ENCODE assay signal across 8 cellular contexts in the genomic region with DNA sequence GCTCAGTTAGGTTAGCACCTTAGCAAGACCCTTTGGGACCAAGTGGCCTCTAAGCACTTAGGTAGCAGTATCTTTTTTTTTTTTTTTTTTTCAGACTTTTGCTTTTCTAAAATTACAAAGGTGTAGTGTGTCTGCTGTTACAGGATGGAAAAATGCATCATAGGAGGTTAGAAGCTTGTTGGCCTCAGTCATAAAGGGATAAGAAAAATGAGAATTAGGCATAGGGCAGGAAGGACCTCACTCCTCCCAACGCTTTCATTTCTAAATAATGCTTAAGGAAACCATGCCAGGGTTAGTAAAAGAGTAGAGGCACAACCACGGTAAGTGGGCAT. TPM values are rescaled to one million over a fixed set of nuclear protein-coding genes. Genes with fewer than 3 reads are reported as not detected.
DNase-seq lines count a peak whose midpoint lies in the region; ATAC-seq, FAIRE-seq and TF ChIP-seq lines count a peak whose summit lies in the region.

No MANE protein-coding gene starts in this region.

- H3K4me1 ChIP-seq in A549 (peaks cover 3% of the 10 kb centered on the region; the same call in 1 of the 3 replicates), muscle layer of colon (ENCODE audit: insufficient read depth, low read length) (no peaks in the 10 kb centered on the region)

- no peak overlapping the region for H3K9ac ChIP-seq in muscle layer of colon (ENCODE audit: low read length)

- H3K36me3 ChIP-seq in bronchial epithelial cell (ENCODE audit: control insufficient read depth, insufficient read depth, low read length): no peaks in the 10 kb centered on the region
- no peaks in the 10 kb centered on the region for H3K36me3 ChIP-seq in muscle layer of colon (ENCODE audit: insufficient read depth, low read length)

- 0% methylated on average over 2 of the region's 2 CpGs for WGBS in A549 (ENCODE audit: missing lambda C conversion rate)

- H3K27ac ChIP-seq in A549 (peak overlapping the region; percentile 73 to 82), muscle layer of colon (ENCODE audit: low read depth, low read length) (peak overlapping the region; percentile 35)

- H3K27me3 ChIP-seq in bronchial epithelial cell (ENCODE audit: control insufficient read depth, insufficient read depth, low read length): no peaks in the 10 kb centered on the region
- peaks cover 0 to 4% of the 10 kb centered on the region in 2 donors for H3K27me3 ChIP-seq in muscle layer of colon (ENCODE audit: control insufficient read depth in 1 of 2, insufficient read depth in 2 of 2, low read length in 2 of 2)

- TF ChIP-seq POLR2A in A549 (IDR thresholded peaks at IDR 0.05; ENCODE audit: low read length): no peak; the same call in 1 of the 2 replicates

- H3K9me3 ChIP-seq in A549 (no peaks in the 10 kb centered on the region), muscle layer of colon (ENCODE audit: low read length) (no peaks in the 10 kb centered on the region)

- H3K4me2 ChIP-seq in A549: peak overlapping the region; percentile 63

- TF ChIP-seq CTCF in A549 (IDR thresholded peaks at IDR 0.05): no peak
- no peak for TF ChIP-seq CTCF in bronchial epithelial cell (IDR thresholded peaks at IDR 0.05; ENCODE audit: insufficient read depth, low read length, severe bottlenecking)

- no peak for TF ChIP-seq EP300 in A549 (IDR thresholded peaks at IDR 0.05)

- H3K4me3 ChIP-seq in A549 (peak overlapping the region; percentile 67), bronchial epithelial cell (ENCODE audit: low read depth, low read length) (peak overlapping the region; percentile 50), muscle layer of colon (ENCODE audit: low read depth in 1 of 2, low read length in 2 of 2) (peak overlapping the region in 1 of 2 donors; percentile 79)

- CTCF ChIA-PET in A549 (lab: Yijun Ruan, JAX): interaction anchor here (0.6 to 1.5 kb wide), 4 partner anchors 13 to 323 kb away, joined by 3 to 5 read pairs (median 4); no protein-coding TSS in a partner anchor

- TF ChIP-seq RAD21 in A549 (conservative IDR thresholded peaks at IDR 0.05 in 1 of 2, IDR thresholded peaks at IDR 0.05 in 1 of 2): no peak

- FAIRE-seq in A549 (lab: Jason Lieb, UNC): no peak
- FAIRE-seq in bronchial epithelial cell (lab: Jason Lieb, UNC): no peak

- DNase-seq in A549 (ENCODE audit: low read depth in 1 of 2, low spot score in 1 of 2): no peak
- DNase-seq in bronchial epithelial cell (ENCODE audit: low read depth): no peak
- no peak for DNase-seq in NCI-H2171 treated with DMSO at 0.1 percent for 48 hours (lab: John Stamatoyannopoulos, UW)
- no peak for DNase-seq in RPMI8226
- DNase-seq in CD1c-positive myeloid dendritic cell (ENCODE audit: extremely low spot score): no peak
- no peak for DNase-seq in NCI-H187 treated with DMSO at 0.1 percent for 48 hours (lab: John Stamatoyannopoulos, UW)

- POLR2A ChIA-PET in A549 (lab: Yijun Ruan, JAX): interaction anchor here (0.6 to 1.1 kb wide), 6 partner anchors 9 to 245 kb away, joined by 3 to 4 read pairs (median 3); partner anchors contain the start of gene RTL8A

- ATAC-seq in A549 (peak; percentile 43 to 57; a peak in 3 of 6 replicates), HG03175 (IDR thresholded peaks at IDR 0.05; ENCODE audit: unreplicated experiment) (peak; percentile 3)

TF ChIP-seq in A549, 52 proteins besides CTCF, POLR2A, EP300 and RAD21:
- TF ChIP-seq HDAC2 (IDR thresholded peaks at IDR 0.05) (no peak), FOSB (CRISPR knock-in tag; IDR thresholded peaks at IDR 0.05) (no peak), JUN (IDR thresholded peaks at IDR 0.05) (no peak), CBX2 (IDR thresholded peaks at IDR 0.05; ENCODE audit: borderline replicate concordance, low read depth) (no peak), FOSL2 (IDR thresholded peaks at IDR 0.05) (no peak), FOSL2 (CRISPR knock-in tag; IDR thresholded peaks at IDR 0.05) (no peak), NFE2L2 (conservative IDR thresholded peaks at IDR 0.05; ENCODE audit: low read length) (no peak), BHLHE40 (IDR thresholded peaks at IDR 0.05; ENCODE audit: low read depth, low read length) (no peak), RCOR1 (IDR thresholded peaks at IDR 0.05; ENCODE audit: low read depth, low read length) (no peak)
- TF ChIP-seq, protein P1, sequence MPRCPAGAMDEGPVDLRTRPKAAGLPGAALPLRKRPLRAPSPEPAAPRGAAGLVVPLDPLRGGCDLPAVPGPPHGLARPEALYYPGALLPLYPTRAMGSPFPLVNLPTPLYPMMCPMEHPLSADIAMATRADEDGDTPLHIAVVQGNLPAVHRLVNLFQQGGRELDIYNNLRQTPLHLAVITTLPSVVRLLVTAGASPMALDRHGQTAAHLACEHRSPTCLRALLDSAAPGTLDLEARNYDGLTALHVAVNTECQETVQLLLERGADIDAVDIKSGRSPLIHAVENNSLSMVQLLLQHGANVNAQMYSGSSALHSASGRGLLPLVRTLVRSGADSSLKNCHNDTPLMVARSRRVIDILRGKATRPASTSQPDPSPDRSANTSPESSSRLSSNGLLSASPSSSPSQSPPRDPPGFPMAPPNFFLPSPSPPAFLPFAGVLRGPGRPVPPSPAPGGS (IDR thresholded peaks at IDR 0.05): no peak
- TF ChIP-seq, protein P2, sequence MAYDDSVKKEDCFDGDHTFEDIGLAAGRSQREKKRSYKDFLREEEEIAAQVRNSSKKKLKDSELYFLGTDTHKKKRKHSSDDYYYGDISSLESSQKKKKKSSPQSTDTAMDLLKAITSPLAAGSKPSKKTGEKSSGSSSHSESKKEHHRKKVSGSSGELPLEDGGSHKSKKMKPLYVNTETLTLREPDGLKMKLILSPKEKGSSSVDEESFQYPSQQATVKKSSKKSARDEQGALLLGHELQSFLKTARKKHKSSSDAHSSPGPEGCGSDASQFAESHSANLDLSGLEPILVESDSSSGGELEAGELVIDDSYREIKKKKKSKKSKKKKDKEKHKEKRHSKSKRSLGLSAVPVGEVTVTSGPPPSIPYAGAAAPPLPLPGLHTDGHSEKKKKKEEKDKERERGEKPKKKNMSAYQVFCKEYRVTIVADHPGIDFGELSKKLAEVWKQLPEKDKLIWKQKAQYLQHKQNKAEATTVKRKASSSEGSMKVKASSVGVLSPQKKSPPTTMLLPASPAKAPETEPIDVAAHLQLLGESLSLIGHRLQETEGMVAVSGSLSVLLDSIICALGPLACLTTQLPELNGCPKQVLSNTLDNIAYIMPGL (CRISPR knock-in tag; IDR thresholded peaks at IDR 0.05; ENCODE audit: borderline replicate concordance): no peak
- TF ChIP-seq, protein P3, sequence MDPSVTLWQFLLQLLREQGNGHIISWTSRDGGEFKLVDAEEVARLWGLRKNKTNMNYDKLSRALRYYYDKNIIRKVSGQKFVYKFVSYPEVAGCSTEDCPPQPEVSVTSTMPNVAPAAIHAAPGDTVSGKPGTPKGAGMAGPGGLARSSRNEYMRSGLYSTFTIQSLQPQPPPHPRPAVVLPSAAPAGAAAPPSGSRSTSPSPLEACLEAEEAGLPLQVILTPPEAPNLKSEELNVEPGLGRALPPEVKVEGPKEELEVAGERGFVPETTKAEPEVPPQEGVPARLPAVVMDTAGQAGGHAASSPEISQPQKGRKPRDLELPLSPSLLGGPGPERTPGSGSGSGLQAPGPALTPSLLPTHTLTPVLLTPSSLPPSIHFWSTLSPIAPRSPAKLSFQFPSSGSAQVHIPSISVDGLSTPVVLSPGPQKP (IDR thresholded peaks at IDR 0.05; ENCODE audit: low read depth, low read length): no peak

RNA-seq across cellular contexts. Expression of gene PABIR2, which starts 9.7 kb away (rescaled TPM):
- 39.0 and 53.8 TPM in 2 replicates for polyA plus RNA-seq in A549 (2011; rRNA removed)
- 21.6 and 28.3 TPM in 2 replicates for polyA plus RNA-seq in A549 (2012; cell fraction: cytosol; rRNA removed)
- polyA plus RNA-seq in A549 (2012; cell fraction: nucleus; rRNA removed): 22.8 and 27.9 TPM in 2 replicates
- 35.2 to 36.0 TPM (median 35.3 TPM) in 3 replicates for polyA plus RNA-seq in A549 (2017; fragmentation: RNase III; extraction: RNeasy Plus Mini Kit Qiagen cat#74134 plus additional on column Dnase treatment)
- 26.8 and 30.0 TPM in 2 replicates for polyA minus RNA-seq in A549 (2011; rRNA and poly(A)+ RNA removed)
- total RNA-seq in bronchial epithelial cell: 6.8 and 7.2 TPM in 2 replicates
